24 cellular contexts compared by ENCODE assay signal in the genomic region with DNA sequence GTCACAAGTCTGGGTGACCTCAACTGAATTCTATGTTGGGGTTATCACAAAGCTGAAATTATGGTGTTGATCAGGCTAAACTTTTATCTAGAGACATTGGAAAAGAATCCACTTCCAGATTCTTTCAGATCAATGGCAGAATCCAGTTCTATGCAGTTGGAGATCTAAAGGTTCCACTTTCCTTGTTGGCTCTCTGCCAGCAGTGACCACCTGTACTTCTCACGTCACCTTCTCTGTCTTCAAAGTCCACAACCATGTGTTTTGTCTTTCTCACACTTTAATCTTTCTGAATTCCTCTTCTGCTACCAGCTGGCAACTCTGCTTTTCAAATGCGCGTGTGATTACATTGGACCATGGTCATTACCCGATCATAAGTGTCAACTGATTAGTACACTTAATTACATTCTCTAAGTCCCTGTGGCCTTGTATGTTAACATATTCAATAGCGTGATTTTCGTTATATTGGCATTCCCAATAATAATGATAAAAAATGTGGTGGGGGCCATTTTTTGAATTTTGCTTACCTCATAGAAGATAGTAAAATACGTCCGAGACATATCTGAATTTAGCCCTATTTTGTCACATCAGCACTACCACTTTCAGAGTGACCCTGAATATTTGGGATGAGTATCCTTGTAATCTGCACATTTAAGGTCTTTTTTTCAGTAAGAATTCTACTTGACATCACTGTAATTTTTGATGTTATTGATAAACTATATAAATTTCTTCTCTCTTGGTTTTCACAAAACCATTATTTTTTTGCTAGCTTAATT.
DNase-seq lines count a peak whose midpoint lies in the region; ATAC-seq, FAIRE-seq and TF ChIP-seq lines count a peak whose summit lies in the region.
"Had no signal": no experiment of that assay in that cellular context is flagged by ENCODE, and none has a peak within 500 bp of the region (broad histone marks: within the 10 kb centered on the region; RNA-seq: fewer than 3 reads in every experiment).

No MANE protein-coding gene starts in this region.

- TF ChIP-seq EP300 in A549 (IDR thresholded peaks at IDR 0.05), result no peak

- CTCF ChIA-PET in A549 (lab: Yijun Ruan, JAX), result no interaction called here

- H3K4me1 ChIP-seq in A549, result no peaks in the 10 kb centered on the region
- H3K4me1 ChIP-seq: BLaER1 treated with 17β-estradiol and CSF1 and Interleukin-3, amounts not matched to agents 10 nM and 100 nM; Caco-2 had no signal

- TF ChIP-seq POLR2A in A549 (IDR thresholded peaks at IDR 0.05; ENCODE audit: low read length) (no peak), GM12892 (IDR thresholded peaks at IDR 0.05; ENCODE audit: low read depth, low read length) (no peak)

- 71% methylated on average over 8 of the region's 8 CpGs for WGBS in A549 (ENCODE audit: missing lambda C conversion rate)

- DNase-seq in A549 (ENCODE audit: low read depth in 1 of 2, low spot score in 1 of 2), result no peak
- no peak for DNase-seq in GM12892 (ENCODE audit: insufficient read length)
- no peak for DNase-seq in HTR-8/SVneo (ENCODE audit: insufficient read length, low spot score)
- peak; percentile 27 for DNase-seq in NCI-H69 (lab: John Stamatoyannopoulos, UW)
- no peak for DNase-seq in stimulated activated CD4-positive, alpha-beta T cell treated with anti-CD3 and anti-CD28 coated beads, Interleukin-4, amount 100 ng/mL, for 1 hour
- DNase-seq in NK-92 (lab: John Stamatoyannopoulos, UW; ENCODE audit: unreplicated experiment), result no peak
- DNase-seq in dermis blood vessel endothelial cell, result no peak
- DNase-seq: 8988T; AML-193; Caco-2; Calu3; CD4-positive, alpha-beta T cell; CD8-positive, alpha-beta T cell; DMS79 treated with DMSO at 0.1 percent for 48 hours; GF-D8 had no signal

- no peak for FAIRE-seq in A549 (lab: Jason Lieb, UNC)
- peak; percentile 17 for FAIRE-seq in GM12892 (lab: Jason Lieb, UNC)
- FAIRE-seq in HTR-8/SVneo (lab: Jason Lieb, UNC), result peak; percentile 38
- FAIRE-seq: A204.1, D721Med, G401.6, GM12891, GM18507, GM19239 had no signal

- no peak for ATAC-seq in A549
- no peak for ATAC-seq in GM18867 (IDR thresholded peaks at IDR 0.05; ENCODE audit: unreplicated experiment)
- ATAC-seq: CD8-positive, alpha-beta T cell had no signal

- no peaks in the 10 kb centered on the region for H3K9me3 ChIP-seq in A549
- H3K9me3 ChIP-seq: Caco-2 had no signal

- H3K4me2 ChIP-seq in A549, result no peak overlapping the region
- H3K4me2 ChIP-seq: BLaER1 treated with 17β-estradiol and CSF1 and Interleukin-3, amounts not matched to agents 10 nM and 100 nM had no signal

- POLR2A ChIA-PET in A549 (lab: Yijun Ruan, JAX), result no interaction called here

- no peak overlapping the region for H3K4me3 ChIP-seq in A549
- H3K4me3 ChIP-seq: BLaER1 treated with 17β-estradiol and CSF1 and Interleukin-3, amounts not matched to agents 10 nM and 100 nM had no signal

- no peak for TF ChIP-seq CTCF in A549 (IDR thresholded peaks at IDR 0.05)

- no peak overlapping the region for H3K27ac ChIP-seq in A549
- H3K27ac ChIP-seq: BLaER1 treated with 17β-estradiol and CSF1 and Interleukin-3, amounts not matched to agents 10 nM and 100 nM; C4-2B had no signal

- no peak for TF ChIP-seq RAD21 in A549 (conservative IDR thresholded peaks at IDR 0.05 in 1 of 2, IDR thresholded peaks at IDR 0.05 in 1 of 2)

TF ChIP-seq in A549, 52 proteins besides CTCF, POLR2A, EP300 and RAD21:
- TF ChIP-seq MAFK (IDR thresholded peaks at IDR 0.05; ENCODE audit: partially characterized antibody), result peak; percentile 49
- TF ChIP-seq, protein P1, sequence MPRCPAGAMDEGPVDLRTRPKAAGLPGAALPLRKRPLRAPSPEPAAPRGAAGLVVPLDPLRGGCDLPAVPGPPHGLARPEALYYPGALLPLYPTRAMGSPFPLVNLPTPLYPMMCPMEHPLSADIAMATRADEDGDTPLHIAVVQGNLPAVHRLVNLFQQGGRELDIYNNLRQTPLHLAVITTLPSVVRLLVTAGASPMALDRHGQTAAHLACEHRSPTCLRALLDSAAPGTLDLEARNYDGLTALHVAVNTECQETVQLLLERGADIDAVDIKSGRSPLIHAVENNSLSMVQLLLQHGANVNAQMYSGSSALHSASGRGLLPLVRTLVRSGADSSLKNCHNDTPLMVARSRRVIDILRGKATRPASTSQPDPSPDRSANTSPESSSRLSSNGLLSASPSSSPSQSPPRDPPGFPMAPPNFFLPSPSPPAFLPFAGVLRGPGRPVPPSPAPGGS (IDR thresholded peaks at IDR 0.05), result no peak
- TF ChIP-seq EHMT2 (IDR thresholded peaks at IDR 0.05; ENCODE audit: low read depth), result no peak
- TF ChIP-seq BHLHE40 (IDR thresholded peaks at IDR 0.05; ENCODE audit: low read depth, low read length), result no peak
- TF ChIP-seq SMC3 (IDR thresholded peaks at IDR 0.05), result no peak
- TF ChIP-seq, protein P2, sequence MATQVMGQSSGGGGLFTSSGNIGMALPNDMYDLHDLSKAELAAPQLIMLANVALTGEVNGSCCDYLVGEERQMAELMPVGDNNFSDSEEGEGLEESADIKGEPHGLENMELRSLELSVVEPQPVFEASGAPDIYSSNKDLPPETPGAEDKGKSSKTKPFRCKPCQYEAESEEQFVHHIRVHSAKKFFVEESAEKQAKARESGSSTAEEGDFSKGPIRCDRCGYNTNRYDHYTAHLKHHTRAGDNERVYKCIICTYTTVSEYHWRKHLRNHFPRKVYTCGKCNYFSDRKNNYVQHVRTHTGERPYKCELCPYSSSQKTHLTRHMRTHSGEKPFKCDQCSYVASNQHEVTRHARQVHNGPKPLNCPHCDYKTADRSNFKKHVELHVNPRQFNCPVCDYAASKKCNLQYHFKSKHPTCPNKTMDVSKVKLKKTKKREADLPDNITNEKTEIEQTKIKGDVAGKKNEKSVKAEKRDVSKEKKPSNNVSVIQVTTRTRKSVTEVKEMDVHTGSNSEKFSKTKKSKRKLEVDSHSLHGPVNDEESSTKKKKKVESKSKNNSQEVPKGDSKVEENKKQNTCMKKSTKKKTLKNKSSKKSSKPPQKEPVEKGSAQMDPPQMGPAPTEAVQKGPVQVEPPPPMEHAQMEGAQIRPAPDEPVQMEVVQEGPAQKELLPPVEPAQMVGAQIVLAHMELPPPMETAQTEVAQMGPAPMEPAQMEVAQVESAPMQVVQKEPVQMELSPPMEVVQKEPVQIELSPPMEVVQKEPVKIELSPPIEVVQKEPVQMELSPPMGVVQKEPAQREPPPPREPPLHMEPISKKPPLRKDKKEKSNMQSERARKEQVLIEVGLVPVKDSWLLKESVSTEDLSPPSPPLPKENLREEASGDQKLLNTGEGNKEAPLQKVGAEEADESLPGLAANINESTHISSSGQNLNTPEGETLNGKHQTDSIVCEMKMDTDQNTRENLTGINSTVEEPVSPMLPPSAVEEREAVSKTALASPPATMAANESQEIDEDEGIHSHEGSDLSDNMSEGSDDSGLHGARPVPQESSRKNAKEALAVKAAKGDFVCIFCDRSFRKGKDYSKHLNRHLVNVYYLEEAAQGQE (IDR thresholded peaks at IDR 0.05), result no peak
- no peak for TF ChIP-seq MAZ (IDR thresholded peaks at IDR 0.05; ENCODE audit: borderline replicate concordance, low read depth, low read length)
- no peak for TF ChIP-seq FOXS1 (CRISPR knock-in tag; IDR thresholded peaks at IDR 0.05)
